Comparison of ENCODE assay signal across 8 cellular contexts in genomic region chr7:69464035-69464434, GRCh38.
"Had no signal": no experiment of that assay in that cellular context is flagged by ENCODE, and none has a peak within 500 bp of the region (broad histone marks: within the 10 kb centered on the region; RNA-seq: fewer than 3 reads in every experiment).

No MANE protein-coding gene starts in this region.

- DNase-seq: GDM1, GF-D8 had no signal

- FAIRE-seq: G401.6, GM12878, GM12891, GM12892, GM18507, GM19239 had no signal

- H3K4me3 ChIP-seq: GM12878 had no signal

- ATAC-seq: GM12878 had no signal
